ENCODE assay signal across 1 cellular context in the genomic region with DNA sequence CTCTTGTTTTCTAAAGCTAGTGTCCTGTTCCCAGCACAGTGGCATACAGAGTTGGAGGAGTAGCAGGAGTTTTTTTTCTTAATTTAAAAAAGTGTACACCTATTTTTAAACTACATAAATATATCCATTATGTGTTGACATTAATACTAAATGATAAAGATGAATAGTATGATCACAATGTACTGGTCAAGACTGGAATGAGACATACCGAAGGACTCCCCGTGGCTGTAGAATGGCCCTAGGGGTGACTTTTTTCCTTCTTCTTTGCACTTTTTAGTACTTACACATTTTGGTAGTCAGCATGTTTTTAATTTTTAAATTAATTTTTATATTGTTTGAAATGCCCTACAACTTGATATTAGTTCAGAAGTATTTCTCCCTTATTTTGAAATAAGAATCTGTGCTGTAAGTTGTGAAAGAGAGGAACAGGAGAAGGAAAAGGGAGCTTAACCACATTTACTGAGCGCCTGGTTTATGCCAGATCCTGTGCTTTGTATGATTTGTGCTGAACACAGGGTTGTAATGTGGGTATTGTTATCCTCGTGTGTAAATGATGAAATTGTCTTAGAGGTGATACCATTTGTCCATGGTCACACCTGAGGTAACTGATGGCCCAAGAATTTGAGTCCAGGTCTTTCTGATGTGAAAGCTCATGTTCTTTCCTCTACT.
TF ChIP-seq lines count a peak whose summit lies in the region.

No MANE protein-coding gene starts in this region.

TF ChIP-seq in IMR-90, 13 proteins besides CTCF, POLR2A, EP300 and RAD21:
- TF ChIP-seq SMC3 (IDR thresholded peaks at IDR 0.05; ENCODE audit: low read depth, low read length): no peak
- no peak for TF ChIP-seq FOS (IDR thresholded peaks at IDR 0.05; ENCODE audit: low read depth, low read length)
- TF ChIP-seq RCOR1 (IDR thresholded peaks at IDR 0.05; ENCODE audit: insufficient replicate concordance, low read length): no peak
- TF ChIP-seq CHD1 (IDR thresholded peaks at IDR 0.05; ENCODE audit: low read depth, low read length): no peak
- no peak for TF ChIP-seq NFE2L2 (IDR thresholded peaks at IDR 0.05; ENCODE audit: low read depth, low read length)
- no peak for TF ChIP-seq RFX5 (IDR thresholded peaks at IDR 0.05; ENCODE audit: low read depth, low read length)
- TF ChIP-seq, protein P1, sequence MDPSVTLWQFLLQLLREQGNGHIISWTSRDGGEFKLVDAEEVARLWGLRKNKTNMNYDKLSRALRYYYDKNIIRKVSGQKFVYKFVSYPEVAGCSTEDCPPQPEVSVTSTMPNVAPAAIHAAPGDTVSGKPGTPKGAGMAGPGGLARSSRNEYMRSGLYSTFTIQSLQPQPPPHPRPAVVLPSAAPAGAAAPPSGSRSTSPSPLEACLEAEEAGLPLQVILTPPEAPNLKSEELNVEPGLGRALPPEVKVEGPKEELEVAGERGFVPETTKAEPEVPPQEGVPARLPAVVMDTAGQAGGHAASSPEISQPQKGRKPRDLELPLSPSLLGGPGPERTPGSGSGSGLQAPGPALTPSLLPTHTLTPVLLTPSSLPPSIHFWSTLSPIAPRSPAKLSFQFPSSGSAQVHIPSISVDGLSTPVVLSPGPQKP (IDR thresholded peaks at IDR 0.05; ENCODE audit: borderline replicate concordance, low read depth, low read length): no peak
- no peak for TF ChIP-seq CEBPB (IDR thresholded peaks at IDR 0.05; ENCODE audit: low read depth, low read length)
- TF ChIP-seq, protein P2, sequence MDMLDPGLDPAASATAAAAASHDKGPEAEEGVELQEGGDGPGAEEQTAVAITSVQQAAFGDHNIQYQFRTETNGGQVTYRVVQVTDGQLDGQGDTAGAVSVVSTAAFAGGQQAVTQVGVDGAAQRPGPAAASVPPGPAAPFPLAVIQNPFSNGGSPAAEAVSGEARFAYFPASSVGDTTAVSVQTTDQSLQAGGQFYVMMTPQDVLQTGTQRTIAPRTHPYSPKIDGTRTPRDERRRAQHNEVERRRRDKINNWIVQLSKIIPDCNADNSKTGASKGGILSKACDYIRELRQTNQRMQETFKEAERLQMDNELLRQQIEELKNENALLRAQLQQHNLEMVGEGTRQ (IDR thresholded peaks at IDR 0.05; ENCODE audit: low read depth, low read length): no peak
- TF ChIP-seq MXI1 (IDR thresholded peaks at IDR 0.05; ENCODE audit: borderline replicate concordance, low read depth, low read length): no peak
- TF ChIP-seq MAZ (IDR thresholded peaks at IDR 0.05; ENCODE audit: borderline replicate concordance, low read depth, low read length): no peak
- no peak for TF ChIP-seq MAFK (IDR thresholded peaks at IDR 0.05; ENCODE audit: low read depth, low read length)
- TF ChIP-seq BHLHE40 (IDR thresholded peaks at IDR 0.05; ENCODE audit: low read depth, low read length): no peak
